Comparison of ENCODE assay signal across 17 cellular contexts in genomic region chr2:151204720-151205119, GRCh38. TPM values are rescaled to one million over a fixed set of nuclear protein-coding genes. Genes with fewer than 3 reads are reported as not detected.
A peak's percentile ranks its signal among the peaks of the same experiment; 100 is the strongest.
DNase-seq lines count a peak whose midpoint lies in the region; ATAC-seq and TF ChIP-seq lines count a peak whose summit lies in the region.
"Had no signal": no experiment of that assay in that cellular context is flagged by ENCODE, and none has a peak within 500 bp of the region (broad histone marks: within the 10 kb centered on the region; RNA-seq: fewer than 3 reads in every experiment).

No MANE protein-coding gene starts in this region.

- H3K36me3 ChIP-seq in GM23338 (ENCODE audit: insufficient read depth) (no peaks in the 10 kb centered on the region), Loucy (ENCODE audit: insufficient read depth, low read length) (no peaks in the 10 kb centered on the region), neural cell (ENCODE audit: insufficient read depth, low read length) (no peaks in the 10 kb centered on the region)

- H3K9me3 Mint-ChIP-seq in GM23338: no peaks in the 10 kb centered on the region
- H3K9me3 Mint-ChIP-seq: CD4-positive, alpha-beta T cell had no signal

- no peak overlapping the region for H3K27ac Mint-ChIP-seq in GM23338
- H3K27ac Mint-ChIP-seq: B cell; CD4-positive, alpha-beta T cell had no signal

- no peak for TF ChIP-seq CTCF in GM23338 (conservative IDR thresholded peaks at IDR 0.05; ENCODE audit: low read depth in 2 of 2)
- no peak for TF ChIP-seq CTCF in Loucy (conservative IDR thresholded peaks at IDR 0.05; ENCODE audit: low read length)
- TF ChIP-seq CTCF in neural cell (IDR thresholded peaks at IDR 0.05; ENCODE audit: poor library complexity, severe bottlenecking): no peak

- H3K9me3 ChIP-seq in Loucy (ENCODE audit: insufficient read depth, low read depth, low read length) (no peaks in the 10 kb centered on the region), neural cell (ENCODE audit: low read length) (no peaks in the 10 kb centered on the region)

- no peaks in the 10 kb centered on the region for H3K4me1 Mint-ChIP-seq in GM23338
- H3K4me1 Mint-ChIP-seq: B cell had no signal

- H3K4me2 ChIP-seq in GM23338 (no peak overlapping the region), Loucy (ENCODE audit: low read depth, low read length, poor library complexity, severe bottlenecking) (no peak overlapping the region), neural cell (ENCODE audit: low read length) (no peak overlapping the region)
- H3K4me2 ChIP-seq: KMS-11 had no signal

- peak; percentile 59 for TF ChIP-seq EP300 in neural cell (conservative IDR thresholded peaks at IDR 0.05; ENCODE audit: poor library complexity, severe bottlenecking)

- peak overlapping the region; percentile 33; the same call in 1 of the 2 replicates for H2AFZ ChIP-seq in GM23338
- peak overlapping the region; percentile 11; the same call in 1 of the 2 replicates for H2AFZ ChIP-seq in Loucy (ENCODE audit: low read length)
- no peak overlapping the region for H2AFZ ChIP-seq in neural cell (ENCODE audit: low read depth, low read length)

- no peak for TF ChIP-seq POLR2A in erythroblast (IDR thresholded peaks at IDR 0.05; ENCODE audit: low read length)

- TF ChIP-seq RAD21 in neural cell (conservative IDR thresholded peaks at IDR 0.05): no peak

- H3K9me2 ChIP-seq in GM23338 (ENCODE audit: insufficient read depth) (peaks cover 3% of the 10 kb centered on the region; the same call in 1 of the 2 replicates), Loucy (replicated peaks; ENCODE audit: low read depth, low read length) (no peaks in the 10 kb centered on the region), neural cell (ENCODE audit: insufficient read depth, low read length) (no peaks in the 10 kb centered on the region)

- H3K79me2 ChIP-seq in GM23338 (replicated peaks; ENCODE audit: insufficient read depth) (no peaks in the 10 kb centered on the region), Loucy (ENCODE audit: insufficient read depth, low read length) (no peaks in the 10 kb centered on the region), neural cell (replicated peaks; ENCODE audit: insufficient read depth, low read length) (no peaks in the 10 kb centered on the region)

- no peaks in the 10 kb centered on the region for H3K27me3 Mint-ChIP-seq in GM23338 (ENCODE audit: insufficient read depth, low read depth, poor library complexity)
- H3K27me3 Mint-ChIP-seq: B cell; CD4-positive, alpha-beta T cell had no signal

- ATAC-seq in GM23338: no peak
- no peak for ATAC-seq in GM18861 (IDR thresholded peaks at IDR 0.05; ENCODE audit: unreplicated experiment)
- ATAC-seq: GM12878, HCT116, HepG2 had no signal

- no peak overlapping the region for H3K9ac ChIP-seq in Loucy (ENCODE audit: low read depth, low read length, poor library complexity, severe bottlenecking)
- H3K9ac ChIP-seq in neural cell (ENCODE audit: low read length): no peak overlapping the region
- H3K9ac ChIP-seq: KMS-11 had no signal

- H3K4me3 ChIP-seq in GM23338: no peak overlapping the region
- H3K4me3 ChIP-seq in Loucy (ENCODE audit: low read length, poor library complexity, severe bottlenecking): no peak overlapping the region
- H3K4me3 ChIP-seq in neural cell (ENCODE audit: low read length): no peak overlapping the region
- H3K4me3 ChIP-seq: GM12878 had no signal

- H3K27me3 ChIP-seq in GM23338 (ENCODE audit: insufficient read depth) (no peaks in the 10 kb centered on the region), Loucy (ENCODE audit: insufficient read depth, low read length, poor library complexity, severe bottlenecking) (no peaks in the 10 kb centered on the region), neural cell (ENCODE audit: insufficient read depth, low read depth, low read length) (no peaks in the 10 kb centered on the region)

- no peaks in the 10 kb centered on the region for H4K20me1 ChIP-seq in GM23338 (replicated peaks; ENCODE audit: insufficient read depth)
- no peaks in the 10 kb centered on the region for H4K20me1 ChIP-seq in Loucy (ENCODE audit: insufficient read depth, low read length, poor library complexity, severe bottlenecking)
- H4K20me1 ChIP-seq in neural cell (ENCODE audit: insufficient read depth): no peaks in the 10 kb centered on the region

- no peaks in the 10 kb centered on the region for H3K36me3 Mint-ChIP-seq in GM23338 (ENCODE audit: low read depth)

- no peak for DNase-seq in GM23338 (ENCODE audit: low spot score)
- peak; percentile 9 for DNase-seq in pons (ENCODE audit: low spot score)
- DNase-seq in NCI-H1930 (lab: John Stamatoyannopoulos, UW): no peak
- no peak for DNase-seq in erythroblast (lab: John Stamatoyannopoulos, UW)
- DNase-seq: ACHN; C1 segment of cervical spinal cord; Calu3; CD4-positive, alpha-beta T cell; DMS 273 treated with DMSO at 0.1 percent for 48 hours had no signal

- H3K4me3 Mint-ChIP-seq in GM23338: no peak overlapping the region
- H3K4me3 Mint-ChIP-seq: B cell; CD4-positive, alpha-beta T cell had no signal

- H3K27ac ChIP-seq in GM23338 (ENCODE audit: low read depth) (no peak overlapping the region), neural cell (ENCODE audit: low read length) (peak overlapping the region; percentile 5)
- H3K27ac ChIP-seq: KMS-11 had no signal

- H3K4me1 ChIP-seq in GM23338 (ENCODE audit: insufficient read depth) (no peaks in the 10 kb centered on the region), Loucy (ENCODE audit: insufficient read depth, low read length, poor library complexity, severe bottlenecking) (peaks cover 48% of the 10 kb centered on the region)

- no peaks in the 10 kb centered on the region for H3F3A ChIP-seq in GM23338 (replicated peaks; ENCODE audit: low read depth)
- peaks cover 7% of the 10 kb centered on the region for H3F3A ChIP-seq in Loucy (ENCODE audit: low read depth)
- H3F3A ChIP-seq in neural cell (ENCODE audit: insufficient read depth, low read length, poor library complexity, severe bottlenecking): no peaks in the 10 kb centered on the region

TF ChIP-seq in GM23338, 12 proteins besides CTCF, POLR2A, EP300 and RAD21 (continues in another document):
- TF ChIP-seq ZNF114 (CRISPR knock-in tag; IDR thresholded peaks at IDR 0.05): no peak
- TF ChIP-seq NANOG (IDR thresholded peaks at IDR 0.05; ENCODE audit: borderline replicate concordance): no peak
- TF ChIP-seq ETS1 (IDR thresholded peaks at IDR 0.05): no peak
- TF ChIP-seq CREB1 (CRISPR knock-in tag; IDR thresholded peaks at IDR 0.05; ENCODE audit: low read depth): no peak
- no peak for TF ChIP-seq STAT1 (IDR thresholded peaks at IDR 0.05; ENCODE audit: unreplicated experiment)

TF ChIP-seq in neural cell, 6 proteins besides CTCF, POLR2A, EP300 and RAD21:
- TF ChIP-seq TAF1 (IDR thresholded peaks at IDR 0.05; ENCODE audit: low read depth) (no peak), POLR2AphosphoS5 (IDR thresholded peaks at IDR 0.05) (peak; percentile 18)

RNA-seq across cellular contexts. Expression of gene RBM43, which starts 56.9 kb away (rescaled TPM):
- total RNA-seq in GM23338 (2014; rRNA removed; shearing (Covaris generic)): 3.2 and 3.4 TPM in 2 replicates
- polyA plus RNA-seq in GM23338 (2016; fragmentation: Nextera tagmentation; extraction: Ambion mirVana): 2.9 and 3.3 TPM in 2 replicates
- not detected in 2 replicates for polyA plus RNA-seq in neural cell
- polyA minus RNA-seq in neural cell: not detected in 2 replicates
